In the genomic region with DNA sequence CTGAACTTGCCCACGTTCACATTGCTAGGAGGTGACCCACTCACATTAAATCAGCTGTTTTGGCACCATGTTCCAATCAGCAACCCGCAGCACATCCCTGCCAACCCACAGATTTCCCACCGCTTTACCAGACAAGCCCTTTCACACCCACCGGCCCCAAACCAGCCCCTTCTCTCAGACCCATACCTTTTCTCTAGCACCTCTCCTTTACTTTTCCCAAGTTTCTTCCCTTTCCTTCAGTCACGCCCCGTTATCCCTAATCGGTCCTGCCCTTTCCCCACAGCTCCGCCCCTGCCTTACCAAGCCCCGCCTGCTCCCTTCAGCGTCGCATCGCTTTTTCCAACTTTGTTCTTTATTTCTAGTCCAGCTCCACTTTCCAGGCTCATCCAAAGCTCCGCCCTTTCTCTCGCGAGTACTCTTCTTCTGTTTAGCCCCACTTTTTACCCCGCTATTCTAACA, we compare ENCODE assay signal across 7 cellular contexts. TPM values are rescaled to one million over a fixed set of nuclear protein-coding genes. Genes with fewer than 3 reads are reported as not detected.
DNase-seq lines count a peak whose midpoint lies in the region; ATAC-seq and TF ChIP-seq lines count a peak whose summit lies in the region.

No MANE protein-coding gene starts in this region.

- H3K9ac ChIP-seq in smooth muscle cell (ENCODE audit: low read depth) = peak overlapping the region; percentile 30

- WGBS in iPS DF 6.9 (ENCODE audit: insufficient coverage, insufficient read length) = no CpG with 5 or more reads among the region's 16 CpGs
- 1% methylated on average over 15 of the region's 16 CpGs for WGBS in smooth muscle cell (ENCODE audit: low lambda C conversion rate)

- H3K27ac Mint-ChIP-seq in activated T-helper 2 cell treated with anti-CD3 and anti-CD28 coated beads, Interferon-gamma antibody, Interleukin-2, Interleukin-4, amounts not matched to agents 10 μg/mL and 5 μg/mL and 100 μg/mL, durations not matched to agents 14 hours and 24 hours and 36 hours = peak overlapping the region; percentile 67

- H3K79me2 ChIP-seq in smooth muscle cell (ENCODE audit: low read depth) = peaks cover 39% of the 10 kb centered on the region

- H3K4me2 ChIP-seq in smooth muscle cell = peak overlapping the region; percentile 86

- no peaks in the 10 kb centered on the region for H3K9me3 Mint-ChIP-seq in activated T-helper 2 cell treated with anti-CD3 and anti-CD28 coated beads, Interferon-gamma antibody, Interleukin-2, Interleukin-4, amounts not matched to agents 10 μg/mL and 5 μg/mL and 100 μg/mL, durations not matched to agents 14 hours and 24 hours and 36 hours

- peaks cover 11% of the 10 kb centered on the region; the same call in 1 of the 2 replicates for H3K36me3 ChIP-seq in iPS DF 6.9 (ENCODE audit: control insufficient read depth, insufficient read depth, low read length)
- peaks cover 3% of the 10 kb centered on the region for H3K36me3 ChIP-seq in smooth muscle cell (ENCODE audit: low read depth)

- peak overlapping the region; percentile 93 for H2AFZ ChIP-seq in smooth muscle cell (ENCODE audit: low read depth)

- no peak overlapping the region for H3K27ac ChIP-seq in iPS DF 6.9 (ENCODE audit: low read length)
- H3K27ac ChIP-seq in smooth muscle cell (ENCODE audit: low read depth) = peak overlapping the region; percentile 99

- H3F3A ChIP-seq in smooth muscle cell (ENCODE audit: low read depth) = no peaks in the 10 kb centered on the region

- H3K4me1 Mint-ChIP-seq in activated T-helper 2 cell treated with anti-CD3 and anti-CD28 coated beads, Interferon-gamma antibody, Interleukin-2, Interleukin-4, amounts not matched to agents 10 μg/mL and 5 μg/mL and 100 μg/mL, durations not matched to agents 14 hours and 24 hours and 36 hours (ENCODE audit: low read depth) = peaks cover 55% of the 10 kb centered on the region

- H3K9me3 ChIP-seq in iPS DF 6.9 (ENCODE audit: control insufficient read depth, insufficient read depth, low read length) (no peaks in the 10 kb centered on the region), smooth muscle cell (replicated peaks; ENCODE audit: low read depth) (no peaks in the 10 kb centered on the region)

- DNase-seq in GF-D8 (lab: John Stamatoyannopoulos, UW) = peak; percentile 55
- DNase-seq in activated T-helper 2 cell treated with anti-CD3 and anti-CD28 coated beads, Interferon-gamma antibody, Interleukin-2, Interleukin-4, amounts not matched to agents 10 μg/mL and 5 μg/mL and 100 μg/mL, durations not matched to agents 14 hours and 24 hours and 36 hours (ENCODE audit: low spot score) = no peak
- DNase-seq in iPS DF 6.9 (ENCODE audit: low read depth, low spot score) = peak; percentile 55
- no peak for DNase-seq in smooth muscle cell (lab: John Stamatoyannopoulos, UW; ENCODE audit: unreplicated experiment)
- DNase-seq in inferior parietal cortex (ENCODE audit: extremely low spot score) = no peak

- peak; percentile 44 for ATAC-seq in GM21390 (IDR thresholded peaks at IDR 0.05; ENCODE audit: unreplicated experiment)
- peak; percentile 20 for ATAC-seq in HG03571 (IDR thresholded peaks at IDR 0.05; ENCODE audit: unreplicated experiment)

- intact Hi-C loops in activated T-helper 2 cell treated with anti-CD3 and anti-CD28 coated beads, Interferon-gamma antibody, Interleukin-2, Interleukin-4, amounts not matched to agents 10 μg/mL and 5 μg/mL and 100 μg/mL, durations not matched to agents 14 hours and 24 hours and 36 hours (cut with micrococcal nuclease) = loop anchor here (1.0 to 5.0 kb wide), 8 partner anchors 19 to 592 kb away; a partner anchor contains a TSS

- H3K36me3 Mint-ChIP-seq in activated T-helper 2 cell treated with anti-CD3 and anti-CD28 coated beads, Interferon-gamma antibody, Interleukin-2, Interleukin-4, amounts not matched to agents 10 μg/mL and 5 μg/mL and 100 μg/mL, durations not matched to agents 14 hours and 24 hours and 36 hours (ENCODE audit: low read depth) = peaks cover 31% of the 10 kb centered on the region

- peaks cover 4% of the 10 kb centered on the region for H3K4me1 ChIP-seq in iPS DF 6.9 (ENCODE audit: control insufficient read depth, insufficient read depth, low read length)
- H3K4me1 ChIP-seq in smooth muscle cell (ENCODE audit: low read depth) = peaks cover 15% of the 10 kb centered on the region

- no peak for TF ChIP-seq CTCF in smooth muscle cell (IDR thresholded peaks at IDR 0.05; ENCODE audit: borderline replicate concordance, insufficient read depth, poor library complexity, severe bottlenecking)

- H3K4me3 ChIP-seq in iPS DF 6.9 (ENCODE audit: low read length) (peak overlapping the region; percentile 51; the same call in 1 of the 2 replicates), smooth muscle cell (peak overlapping the region; percentile 89)

- H3K27me3 Mint-ChIP-seq in activated T-helper 2 cell treated with anti-CD3 and anti-CD28 coated beads, Interferon-gamma antibody, Interleukin-2, Interleukin-4, amounts not matched to agents 10 μg/mL and 5 μg/mL and 100 μg/mL, durations not matched to agents 14 hours and 24 hours and 36 hours (ENCODE audit: low read depth) = no peaks in the 10 kb centered on the region

- H3K4me3 Mint-ChIP-seq in activated T-helper 2 cell treated with anti-CD3 and anti-CD28 coated beads, Interferon-gamma antibody, Interleukin-2, Interleukin-4, amounts not matched to agents 10 μg/mL and 5 μg/mL and 100 μg/mL, durations not matched to agents 14 hours and 24 hours and 36 hours (ENCODE audit: low read depth) = peak overlapping the region; percentile 85

- H3K27me3 ChIP-seq in iPS DF 6.9 (ENCODE audit: control insufficient read depth, insufficient read depth, low read length) = no peaks in the 10 kb centered on the region
- no peaks in the 10 kb centered on the region for H3K27me3 ChIP-seq in smooth muscle cell (ENCODE audit: low read depth)

- H4K20me1 ChIP-seq in smooth muscle cell (ENCODE audit: low read depth) = peaks cover 21% of the 10 kb centered on the region

RNA-seq across cellular contexts. Expression of a gene that starts 0.8 kb away (rescaled TPM):
- 34.2 and 35.8 TPM in 2 replicates for total RNA-seq in activated T-helper 2 cell treated with anti-CD3 and anti-CD28 coated beads, Interferon-gamma antibody, Interleukin-2, Interleukin-4, amounts not matched to agents 10 μg/mL and 5 μg/mL and 100 μg/mL, durations not matched to agents 14 hours and 24 hours and 36 hours
- 11.5 and 13.9 TPM in 2 replicates for total RNA-seq in smooth muscle cell
- polyA plus RNA-seq in smooth muscle cell = 14.3 and 17.1 TPM in 2 replicates

RNA-seq across cellular contexts. Expression of a gene that starts 19.0 kb away (rescaled TPM):
- 33.0 and 38.4 TPM in 2 replicates for total RNA-seq in activated T-helper 2 cell treated with anti-CD3 and anti-CD28 coated beads, Interferon-gamma antibody, Interleukin-2, Interleukin-4, amounts not matched to agents 10 μg/mL and 5 μg/mL and 100 μg/mL, durations not matched to agents 14 hours and 24 hours and 36 hours
- 13.4 and 16.0 TPM in 2 replicates for total RNA-seq in smooth muscle cell
- 22.3 and 24.6 TPM in 2 replicates for polyA plus RNA-seq in smooth muscle cell

RNA-seq across cellular contexts. Expression of a gene that starts 27.1 kb away (rescaled TPM):
- 0.50 TPM in 1 of 2 replicates, not detected in the other for total RNA-seq in activated T-helper 2 cell treated with anti-CD3 and anti-CD28 coated beads, Interferon-gamma antibody, Interleukin-2, Interleukin-4, amounts not matched to agents 10 μg/mL and 5 μg/mL and 100 μg/mL, durations not matched to agents 14 hours and 24 hours and 36 hours
- total RNA-seq in smooth muscle cell = not detected in 2 replicates
- polyA plus RNA-seq in smooth muscle cell = 0.44 TPM in 1 of 2 replicates, not detected in the other

RNA-seq across cellular contexts. Expression of a gene that starts 39.0 kb away (rescaled TPM):
- total RNA-seq in activated T-helper 2 cell treated with anti-CD3 and anti-CD28 coated beads, Interferon-gamma antibody, Interleukin-2, Interleukin-4, amounts not matched to agents 10 μg/mL and 5 μg/mL and 100 μg/mL, durations not matched to agents 14 hours and 24 hours and 36 hours = 113 and 116 TPM in 2 replicates
- 3.9 and 6.4 TPM in 2 replicates for total RNA-seq in smooth muscle cell
- polyA plus RNA-seq in smooth muscle cell = 6.3 and 10.9 TPM in 2 replicates

Comparison
In these comparisons a context has a peak if more than half of its experiments do, and no peak if none do; other contexts are left out.
1. DNase-seq: peak in GF-D8 (single experiment) and iPS DF 6.9 (single experiment); none in activated T-helper 2 cell treated with anti-CD3 and anti-CD28 coated beads, Interferon-gamma antibody, Interleukin-2, Interleukin-4, amounts not matched to agents 10 μg/mL and 5 μg/mL and 100 μg/mL, durations not matched to agents 14 hours and 24 hours and 36 hours (single experiment), smooth muscle cell (single experiment) and inferior parietal cortex (single experiment).